In the genomic region with DNA sequence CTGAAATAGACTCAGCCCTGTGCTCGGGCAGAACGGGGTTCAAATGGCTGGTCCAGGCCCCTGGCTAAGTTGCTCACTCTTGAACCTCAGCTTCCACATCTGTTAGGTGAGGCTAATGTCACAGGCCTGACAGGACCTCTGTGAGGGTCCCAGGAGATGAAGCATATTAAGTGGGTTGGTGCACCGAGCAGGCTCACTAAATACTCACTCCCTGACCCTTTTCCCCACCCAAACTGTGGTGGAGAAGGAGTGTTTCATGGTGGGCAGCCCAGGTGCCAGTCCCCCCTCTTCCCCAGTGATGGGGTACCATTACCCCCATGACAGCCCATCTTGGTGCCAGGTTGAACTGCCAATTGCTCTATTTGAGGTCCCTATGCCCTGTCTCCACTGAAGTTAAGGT, we compare ENCODE assay signal across 10 cellular contexts.
"Had no signal": no experiment of that assay in that cellular context is flagged by ENCODE, and none has a peak within 500 bp of the region (broad histone marks: within the 10 kb centered on the region; RNA-seq: fewer than 3 reads in every experiment).

No MANE protein-coding gene starts in this region.

- H3K27ac ChIP-seq: RWPE1, SJSA1, SK-N-MC had no signal

- DNase-seq: KBM-7, MV-4-11, NCI-H1436 treated with DMSO at 0.1 percent for 48 hours, NCI-H187 treated with DMSO at 0.1 percent for 48 hours, NCI-H2171 treated with DMSO at 0.1 percent for 48 hours, NCI-H510A treated with DMSO at 0.1 percent for 48 hours, SHP77 treated with DMSO at 0.1 percent for 48 hours had no signal

- H3K9me3 ChIP-seq: SJSA1 had no signal

- H3K27me3 ChIP-seq: SJSA1 had no signal

- H3K4me1 ChIP-seq: SJSA1 had no signal

- H3K4me3 ChIP-seq: SJSA1, SK-N-MC had no signal

- H3K36me3 ChIP-seq: SJSA1 had no signal
